ENCODE assay signal across 24 cellular contexts in the genomic region with DNA sequence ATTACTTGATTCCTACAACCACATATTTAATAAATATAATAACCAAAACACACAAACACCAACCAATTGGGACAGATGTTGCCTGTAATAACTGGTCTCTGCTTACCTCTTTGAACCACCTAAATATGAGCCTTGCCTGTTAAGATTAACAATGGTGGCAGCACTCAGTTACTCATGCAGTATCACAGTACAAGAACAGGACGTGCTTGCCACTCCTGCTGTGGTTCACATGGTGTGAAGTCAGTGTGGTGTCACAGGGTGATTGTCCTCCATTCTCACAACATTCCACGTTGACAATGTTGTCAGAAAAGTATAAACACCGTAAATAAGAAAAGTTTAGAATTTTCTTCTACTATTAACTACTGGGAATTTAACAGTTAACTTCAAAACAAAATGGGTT.
DNase-seq lines count a peak whose midpoint lies in the region; ATAC-seq, FAIRE-seq and TF ChIP-seq lines count a peak whose summit lies in the region.
"Had no signal": no experiment of that assay in that cellular context is flagged by ENCODE, and none has a peak within 500 bp of the region (broad histone marks: within the 10 kb centered on the region; RNA-seq: fewer than 3 reads in every experiment).

No MANE protein-coding gene starts in this region.

- no peak overlapping the region for H3K27ac ChIP-seq in left ventricle myocardium inferior (replicated peaks)
- H3K27ac ChIP-seq in mesendoderm (ENCODE audit: low read depth, low read length) = no peak overlapping the region
- H3K27ac ChIP-seq in kidney (ENCODE audit: low read depth in 2 of 2, low read length in 2 of 2) = no peak overlapping the region
- H3K27ac ChIP-seq: lower lobe of right lung, neural progenitor cell had no signal

- H3K18ac ChIP-seq in mesendoderm (ENCODE audit: low read length) = no peak overlapping the region

- H3K27me3 ChIP-seq in left ventricle myocardium inferior (ENCODE audit: low read depth) (no peaks in the 10 kb centered on the region), bronchial epithelial cell (ENCODE audit: control insufficient read depth, insufficient read depth, low read length) (no peaks in the 10 kb centered on the region), mesendoderm (ENCODE audit: insufficient read depth, low read length, poor library complexity) (no peaks in the 10 kb centered on the region)
- H3K27me3 ChIP-seq: BE2C, neural progenitor cell had no signal

- peak; percentile 73 for ATAC-seq in left ventricle myocardium superior
- ATAC-seq: activated T-cell treated with anti-CD3 and anti-CD28 coated beads, Interleukin-2, amount 50 U/mL, for 4 hours; GM23338; Panc1; stimulated activated naive CD8-positive, alpha-beta T cell treated with anti-CD3 and anti-CD28 coated beads, Interleukin-15, amount 100 ng/mL, for 72 hours; WTC11 had no signal

- H2AK5ac ChIP-seq in mesendoderm (ENCODE audit: low read length) = no peak overlapping the region

- no peak overlapping the region for H3K56ac ChIP-seq in mesendoderm (ENCODE audit: low read length)

- H3K9ac ChIP-seq in mesendoderm (ENCODE audit: low read length) (no peak overlapping the region), kidney (ENCODE audit: low read length in 2 of 2) (no peak overlapping the region)
- H3K9ac ChIP-seq: neural progenitor cell had no signal

- FAIRE-seq in bronchial epithelial cell (lab: Jason Lieb, UNC) = no peak
- no peak for FAIRE-seq in kidney (lab: Jason Lieb, UNC)

- no peaks in the 10 kb centered on the region for H3K79me1 ChIP-seq in mesendoderm (ENCODE audit: low read length)

- no peak overlapping the region for H3K23ac ChIP-seq in mesendoderm (ENCODE audit: low read length)

- H4K8ac ChIP-seq in mesendoderm (ENCODE audit: low read depth, low read length) = no peak overlapping the region

- H3K4me3 ChIP-seq in left ventricle myocardium inferior (no peak overlapping the region), bronchial epithelial cell (ENCODE audit: low read depth, low read length) (no peak overlapping the region), mesendoderm (ENCODE audit: low read length) (no peak overlapping the region), kidney (ENCODE audit: low read length in 2 of 2) (no peak overlapping the region)
- H3K4me3 ChIP-seq: GM23338, lower lobe of right lung, neural progenitor cell had no signal

- DNase-seq in left ventricle myocardium superior (no peak), left ventricle myocardium inferior (no peak), bronchial epithelial cell (ENCODE audit: low read depth) (peak; percentile 43), mesendoderm (peak; percentile 61), cortex of kidney (lab: John Stamatoyannopoulos, UW) (no peak), germinal center (ENCODE audit: low spot score) (no peak), kidney (no peak)
- DNase-seq: ACHN; activated CD4-positive, alpha-beta T cell treated with anti-CD3 and anti-CD28 coated beads, Interleukin-2, amount 50 U/mL, for 1 hour; activated T-cell treated with anti-CD3 and anti-CD28 coated beads, Interleukin-2, amount 50 U/mL, for 4 hours; BE2C; effector CD8-positive, alpha-beta T cell; islet precursor cell; lower lobe of right lung; NCI-H1092; NCI-H187 treated with DMSO at 0.1 percent for 48 hours; NCI-H524 treated with DMSO at 0.1 percent for 48 hours; posterior cingulate gyrus; stimulated activated naive CD8-positive, alpha-beta T cell treated with anti-CD3 and anti-CD28 coated beads, Interleukin-15, amount 100 ng/mL, for 72 hours; T1000 had no signal

- WGBS in mesendoderm (ENCODE audit: extremely low coverage, insufficient coverage, low lambda C conversion rate) = no CpG with 5 or more reads among the region's 3 CpGs

- peaks cover 25% of the 10 kb centered on the region for H3K4me1 ChIP-seq in left ventricle myocardium inferior
- H3K4me1 ChIP-seq in mesendoderm (ENCODE audit: control insufficient read depth, low read depth, low read length) = peaks cover 9% of the 10 kb centered on the region
- H3K4me1 ChIP-seq in kidney (ENCODE audit: control insufficient read depth in 1 of 2, insufficient read depth in 1 of 2, low read depth in 1 of 2, low read length in 2 of 2) = peaks cover 4% of the 10 kb centered on the region in 2 donors
- H3K4me1 ChIP-seq: BE2C, lower lobe of right lung had no signal

- no peak overlapping the region for H2BK15ac ChIP-seq in mesendoderm (replicated peaks; ENCODE audit: low read depth)

- intact Hi-C loops in left ventricle myocardium superior (cut with micrococcal nuclease) = no loop called here
- intact Hi-C loops in left ventricle myocardium inferior (cut with micrococcal nuclease) = no loop called here
- intact Hi-C loops in kidney (cut with DNase I) = no loop called here

- TF ChIP-seq CTCF in left ventricle myocardium inferior (IDR thresholded peaks at IDR 0.05; ENCODE audit: borderline replicate concordance) = no peak
- no peak for TF ChIP-seq CTCF in bronchial epithelial cell (IDR thresholded peaks at IDR 0.05; ENCODE audit: insufficient read depth, low read length, severe bottlenecking)
- no peak for TF ChIP-seq CTCF in kidney (IDR thresholded peaks at IDR 0.05; ENCODE audit: borderline replicate concordance, extremely low read depth, insufficient read depth)

- H3K36me3 ChIP-seq in left ventricle myocardium inferior (no peaks in the 10 kb centered on the region), bronchial epithelial cell (ENCODE audit: control insufficient read depth, insufficient read depth, low read length) (no peaks in the 10 kb centered on the region), mesendoderm (ENCODE audit: control insufficient read depth, insufficient read depth, low read length) (no peaks in the 10 kb centered on the region), kidney (ENCODE audit: control insufficient read depth in 1 of 2, insufficient read depth in 2 of 2, low read length in 2 of 2) (no peaks in the 10 kb centered on the region)
- H3K36me3 ChIP-seq: BE2C, lower lobe of right lung, neural progenitor cell had no signal

- no peak overlapping the region for H3K4me2 ChIP-seq in mesendoderm (ENCODE audit: low read length)
- H3K4me2 ChIP-seq: GM23338, neural progenitor cell had no signal

- no peak overlapping the region for H4K5ac ChIP-seq in mesendoderm (ENCODE audit: low read length)

- peak overlapping the region; percentile 41 for H2BK5ac ChIP-seq in mesendoderm (ENCODE audit: low read length)

- H3K9me3 ChIP-seq in left ventricle myocardium inferior (replicated peaks) (no peaks in the 10 kb centered on the region), kidney (ENCODE audit: control insufficient read depth in 1 of 2, low read length in 2 of 2) (no peaks in the 10 kb centered on the region)
- H3K9me3 ChIP-seq: BE2C, lower lobe of right lung had no signal

- no peak overlapping the region for H3K4ac ChIP-seq in mesendoderm (ENCODE audit: low read depth, low read length)

- H2BK120ac ChIP-seq in mesendoderm (ENCODE audit: low read depth, low read length) = no peak overlapping the region

- H3K79me2 ChIP-seq in mesendoderm (ENCODE audit: control insufficient read depth, insufficient read depth, low read length) = no peaks in the 10 kb centered on the region

Comparison
In these comparisons a context has a peak if more than half of its experiments do, and no peak if none do; other contexts are left out.
1. DNase-seq: peak in bronchial epithelial cell (single experiment) and mesendoderm (single experiment); none in left ventricle myocardium superior (single experiment), left ventricle myocardium inferior (single experiment), cortex of kidney (single experiment), germinal center (single experiment) and kidney (single experiment).